Comparison of ENCODE assay signal across 25 cellular contexts in genomic region chr5:158998911-158999705, GRCh38.
A peak's percentile ranks its signal among the peaks of the same experiment; 100 is the strongest.
DNase-seq lines count a peak whose midpoint lies in the region; ATAC-seq, FAIRE-seq and TF ChIP-seq lines count a peak whose summit lies in the region.
"Had no signal": no experiment of that assay in that cellular context is flagged by ENCODE, and none has a peak within 500 bp of the region (broad histone marks: within the 10 kb centered on the region; RNA-seq: fewer than 3 reads in every experiment).

No MANE protein-coding gene starts in this region.

- H3K79me1 ChIP-seq in trophoblast cell (ENCODE audit: low read length): no peaks in the 10 kb centered on the region

- no peaks in the 10 kb centered on the region for H3K9me3 Mint-ChIP-seq in astrocyte (ENCODE audit: unreplicated experiment)
- peaks cover 0 to 2% (median 0%) of the 10 kb centered on the region in 11 donors for H3K9me3 Mint-ChIP-seq in naive thymus-derived CD4-positive, alpha-beta T cell
- H3K9me3 Mint-ChIP-seq: activated CD4-positive, alpha-beta memory T cell treated with anti-CD3 and anti-CD28 coated beads for 36 hours; neural progenitor cell had no signal

- ATAC-seq in heart right ventricle: no peak
- no peak for ATAC-seq in naive thymus-derived CD4-positive, alpha-beta T cell
- no peak for ATAC-seq in HG03196 (IDR thresholded peaks at IDR 0.05; ENCODE audit: unreplicated experiment)
- no peak for ATAC-seq in HG02852 (IDR thresholded peaks at IDR 0.05; ENCODE audit: unreplicated experiment)
- ATAC-seq: psoas muscle had no signal

- H3K9me3 ChIP-seq in left ventricle myocardium inferior (replicated peaks): no peaks in the 10 kb centered on the region
- no peaks in the 10 kb centered on the region for H3K9me3 ChIP-seq in heart right ventricle
- no peaks in the 10 kb centered on the region for H3K9me3 ChIP-seq in astrocyte (ENCODE audit: insufficient read depth, low read depth, low read length)
- no peaks in the 10 kb centered on the region for H3K9me3 ChIP-seq in naive thymus-derived CD4-positive, alpha-beta T cell (ENCODE audit: control insufficient read depth in 2 of 3, low read length in 3 of 3)
- no peaks in the 10 kb centered on the region for H3K9me3 ChIP-seq in trophoblast cell (ENCODE audit: insufficient read depth, low read depth, low read length)
- H3K9me3 ChIP-seq: adrenal gland, psoas muscle, stomach had no signal

- no peaks in the 10 kb centered on the region for H3K79me2 ChIP-seq in astrocyte (ENCODE audit: insufficient read depth, low read length)
- H3K79me2 ChIP-seq in trophoblast cell (ENCODE audit: control insufficient read depth, insufficient read depth, low read length, poor library complexity): no peaks in the 10 kb centered on the region

- H3K36me3 ChIP-seq in left ventricle myocardium inferior (no peaks in the 10 kb centered on the region), heart right ventricle (no peaks in the 10 kb centered on the region), astrocyte (ENCODE audit: insufficient read depth, low read length) (no peaks in the 10 kb centered on the region), trophoblast cell (ENCODE audit: control insufficient read depth in 1 of 2, insufficient read depth in 2 of 2, low read length in 2 of 2) (no peaks in the 10 kb centered on the region)
- no peaks in the 10 kb centered on the region for H3K36me3 ChIP-seq in naive thymus-derived CD4-positive, alpha-beta T cell (ENCODE audit: control insufficient read depth in 2 of 3, insufficient read depth in 3 of 3, low read length in 3 of 3)
- H3K36me3 ChIP-seq: adrenal gland, neural progenitor cell, stomach, WERI-Rb-1 had no signal

- no peak for TF ChIP-seq CTCF in left ventricle myocardium inferior (IDR thresholded peaks at IDR 0.05; ENCODE audit: borderline replicate concordance)
- no peak for TF ChIP-seq CTCF in heart right ventricle (IDR thresholded peaks at IDR 0.05)
- no peak for TF ChIP-seq CTCF in astrocyte (IDR thresholded peaks at IDR 0.05; ENCODE audit: insufficient read depth, low read depth, low read length)

- H4K8ac ChIP-seq in trophoblast cell (ENCODE audit: low read depth, low read length): no peak overlapping the region

- H3K14ac ChIP-seq in trophoblast cell (ENCODE audit: low read length): no peak overlapping the region

- H3K27ac ChIP-seq in left ventricle myocardium inferior (replicated peaks): peak overlapping the region; percentile 39
- peak overlapping the region in 4 of 10 donors; percentile 3 to 45 (median 27) for H3K27ac ChIP-seq in heart right ventricle
- H3K27ac ChIP-seq in astrocyte (ENCODE audit: low read depth, low read length): no peak overlapping the region
- no peak overlapping the region for H3K27ac ChIP-seq in naive thymus-derived CD4-positive, alpha-beta T cell (ENCODE audit: low read depth, low read length)
- H3K27ac ChIP-seq in trophoblast cell (ENCODE audit: low read depth, low read length): no peak overlapping the region
- H3K27ac ChIP-seq: adrenal gland, C4-2B, neural progenitor cell, psoas muscle, WERI-Rb-1 had no signal

- no peaks in the 10 kb centered on the region for H3K4me1 Mint-ChIP-seq in astrocyte (ENCODE audit: low read depth, unreplicated experiment)
- peaks cover 0 to 25% (median 17%) of the 10 kb centered on the region in 7 donors for H3K4me1 Mint-ChIP-seq in naive thymus-derived CD4-positive, alpha-beta T cell

- H3K27me3 Mint-ChIP-seq in astrocyte (ENCODE audit: low read depth, unreplicated experiment): peaks cover 7% of the 10 kb centered on the region
- H3K27me3 Mint-ChIP-seq in naive thymus-derived CD4-positive, alpha-beta T cell: peaks cover 0 to 18% (median 10%) of the 10 kb centered on the region in 5 donors

- H4K20me1 ChIP-seq in astrocyte (ENCODE audit: insufficient read depth, low read length): no peaks in the 10 kb centered on the region

- peak; percentile 20 for FAIRE-seq in astrocyte (lab: Jason Lieb, UNC)
- FAIRE-seq: D721Med, HTR-8/SVneo, RCC 7860, urothelium cell line had no signal

- H4K91ac ChIP-seq in trophoblast cell (ENCODE audit: low read depth, low read length): no peak overlapping the region

- H2BK120ac ChIP-seq in trophoblast cell (ENCODE audit: insufficient read depth, low read length, poor library complexity): no peak overlapping the region

- H3K27me3 ChIP-seq in left ventricle myocardium inferior (ENCODE audit: low read depth) (no peaks in the 10 kb centered on the region), heart right ventricle (no peaks in the 10 kb centered on the region), astrocyte (ENCODE audit: insufficient read depth, low read length) (no peaks in the 10 kb centered on the region), trophoblast cell (ENCODE audit: insufficient read depth, low read length) (no peaks in the 10 kb centered on the region)
- H3K27me3 ChIP-seq in naive thymus-derived CD4-positive, alpha-beta T cell (ENCODE audit: control insufficient read depth in 2 of 2, insufficient read depth in 2 of 2, low read length in 2 of 2): no peaks in the 10 kb centered on the region
- H3K27me3 ChIP-seq: adrenal gland had no signal

- H3K23ac ChIP-seq in trophoblast cell (ENCODE audit: low read length): no peak overlapping the region

- POLR2A ChIA-PET in naive thymus-derived CD4-positive, alpha-beta T cell (lab: Charles Lee): no interaction called here

- no peak overlapping the region for H2AFZ ChIP-seq in astrocyte (ENCODE audit: low read depth, low read length)
- H2AFZ ChIP-seq in trophoblast cell (ENCODE audit: insufficient read depth, low read length, poor library complexity): no peak overlapping the region
- H2AFZ ChIP-seq: neural progenitor cell had no signal

- CTCF ChIA-PET in naive thymus-derived CD4-positive, alpha-beta T cell (lab: Charles Lee): interaction anchor here (0.7 kb wide), 1 partner anchor 51 kb away, joined by 4 read pairs; no protein-coding TSS in a partner anchor

- no peak for DNase-seq in left ventricle myocardium inferior
- no peak for DNase-seq in heart right ventricle
- DNase-seq in astrocyte (ENCODE audit: low read depth): no peak
- DNase-seq in naive thymus-derived CD4-positive, alpha-beta T cell: peak in 1 of 9 donors; percentile 15
- DNase-seq in dedifferentiated amniotic fluid mesenchymal stem cell (ENCODE audit: extremely low spot score): no peak
- no peak for DNase-seq in trophoblast cell
- DNase-seq: activated CD4-positive, alpha-beta memory T cell treated with anti-CD3 and anti-CD28 coated beads for 36 hours; activated effector memory CD4-positive, alpha-beta T cell treated with anti-CD3 and anti-CD28 coated beads, Interleukin-2, amount 50 U/mL, for 16 hours; adrenal gland; midbrain; NCI-H1048; NCI-H2029 treated with DMSO at 0.1 percent for 48 hours; NK-92 treated with Interleukin-12 subunit alpha and Interleukin-12 subunit beta, amount 100 ng/mL, for 24 hours; psoas muscle; stimulated activated CD4-positive, alpha-beta T cell treated with anti-CD3 and anti-CD28 coated beads, Interleukin-2, amount 100 ng/mL, for 48 hours; stomach; WERI-Rb-1 had no signal

- H3K27ac Mint-ChIP-seq in astrocyte (ENCODE audit: unreplicated experiment): no peak overlapping the region
- H3K27ac Mint-ChIP-seq in naive thymus-derived CD4-positive, alpha-beta T cell: no peak overlapping the region
- H3K27ac Mint-ChIP-seq: activated CD4-positive, alpha-beta memory T cell treated with anti-CD3 and anti-CD28 coated beads for 36 hours; neural progenitor cell had no signal

- no peak overlapping the region for H4K12ac ChIP-seq in trophoblast cell (ENCODE audit: low read depth, low read length)

- no peak overlapping the region for H2BK12ac ChIP-seq in trophoblast cell (ENCODE audit: low read length)

- no peak overlapping the region for H3K18ac ChIP-seq in trophoblast cell (ENCODE audit: low read length)

- no peaks in the 10 kb centered on the region for H3K36me3 Mint-ChIP-seq in astrocyte (ENCODE audit: low read depth, unreplicated experiment)
- no peaks in the 10 kb centered on the region for H3K36me3 Mint-ChIP-seq in naive thymus-derived CD4-positive, alpha-beta T cell
- H3K36me3 Mint-ChIP-seq: activated CD4-positive, alpha-beta memory T cell treated with anti-CD3 and anti-CD28 coated beads for 36 hours; neural progenitor cell had no signal

- no peak overlapping the region for H2BK5ac ChIP-seq in trophoblast cell (ENCODE audit: low read depth, low read length, poor library complexity)

- WGBS in heart right ventricle, 2 donors: 69 to 70% methylated on average over 5 of the region's 5 CpGs
- no CpG with 5 or more reads among the region's 5 CpGs for WGBS in trophoblast cell (ENCODE audit: extremely low coverage, insufficient coverage, insufficient read length)

- no peak overlapping the region for H2AK5ac ChIP-seq in trophoblast cell (ENCODE audit: low read length)

- H3K9ac ChIP-seq in astrocyte (ENCODE audit: low read length): no peak overlapping the region
- no peak overlapping the region for H3K9ac ChIP-seq in trophoblast cell (ENCODE audit: low read length)
- H3K9ac ChIP-seq: neural progenitor cell had no signal

- no peak overlapping the region for H3K4me3 Mint-ChIP-seq in astrocyte (ENCODE audit: unreplicated experiment)
- peak overlapping the region in 7 of 10 donors; percentile 8 to 56 (median 46) for H3K4me3 Mint-ChIP-seq in naive thymus-derived CD4-positive, alpha-beta T cell
- H3K4me3 Mint-ChIP-seq: activated CD4-positive, alpha-beta memory T cell treated with anti-CD3 and anti-CD28 coated beads for 36 hours; neural progenitor cell had no signal

- H3K4me2 ChIP-seq in astrocyte (ENCODE audit: low read length) (no peak overlapping the region), trophoblast cell (ENCODE audit: low read length) (no peak overlapping the region)
- H3K4me2 ChIP-seq: neural progenitor cell had no signal

- intact Hi-C loops in left ventricle myocardium inferior (cut with micrococcal nuclease) (no loop called here), heart right ventricle (cut with DNase I) (no loop called here)
- intact Hi-C loops in naive thymus-derived CD4-positive, alpha-beta T cell (cut with micrococcal nuclease): no loop called here

- H3K4me3 ChIP-seq in left ventricle myocardium inferior (no peak overlapping the region), heart right ventricle (no peak overlapping the region), astrocyte (ENCODE audit: insufficient read depth, low read depth, low read length) (no peak overlapping the region), trophoblast cell (ENCODE audit: low read depth, low read length) (no peak overlapping the region)
- H3K4me3 ChIP-seq in naive thymus-derived CD4-positive, alpha-beta T cell (ENCODE audit: low read length): no peak overlapping the region
- H3K4me3 ChIP-seq: adrenal gland, neural progenitor cell, psoas muscle, stomach had no signal

- H3K4ac ChIP-seq in trophoblast cell (ENCODE audit: low read depth, low read length): no peak overlapping the region

- H3K4me1 ChIP-seq in left ventricle myocardium inferior (peaks cover 85% of the 10 kb centered on the region), heart right ventricle (peaks cover 5 to 84% (median 47%) of the 10 kb centered on the region in 9 donors), astrocyte (ENCODE audit: insufficient read depth, low read length) (peaks cover 12% of the 10 kb centered on the region), trophoblast cell (ENCODE audit: control insufficient read depth in 1 of 2, insufficient read depth in 2 of 2, low read length in 2 of 2) (no peaks in the 10 kb centered on the region)
- H3K4me1 ChIP-seq in naive thymus-derived CD4-positive, alpha-beta T cell (ENCODE audit: control insufficient read depth in 2 of 2, insufficient read depth in 2 of 2, low read length in 2 of 2): peaks cover 0 to 11% of the 10 kb centered on the region in 2 donors
- H3K4me1 ChIP-seq: adrenal gland had no signal
